In the genomic region with DNA sequence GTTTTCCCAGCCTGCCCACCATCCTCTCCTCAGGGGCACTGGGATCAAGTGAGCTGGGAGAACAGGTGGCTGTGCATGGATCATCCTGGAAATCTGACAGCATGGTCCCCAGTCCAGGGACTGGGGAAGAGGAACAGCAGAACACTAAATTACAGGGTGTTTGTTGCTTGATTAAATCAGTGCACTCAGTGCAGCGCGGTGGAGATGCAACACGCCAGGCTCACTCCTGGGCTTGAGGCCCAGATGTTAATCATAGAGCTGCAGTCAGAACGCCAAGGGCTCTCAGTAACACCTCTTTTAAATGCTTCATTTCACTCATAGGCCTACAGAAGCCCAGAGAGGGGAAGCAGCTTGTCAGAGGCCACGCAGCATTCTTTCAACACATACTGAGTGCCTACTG, we compare ENCODE assay signal across 11 cellular contexts. TPM values are rescaled to one million over a fixed set of nuclear protein-coding genes. Genes with fewer than 3 reads are reported as not detected.
DNase-seq lines count a peak whose midpoint lies in the region; ATAC-seq and TF ChIP-seq lines count a peak whose summit lies in the region.
"Had no signal": no experiment of that assay in that cellular context is flagged by ENCODE, and none has a peak within 500 bp of the region (broad histone marks: within the 10 kb centered on the region; RNA-seq: fewer than 3 reads in every experiment).

No MANE protein-coding gene starts in this region.

- ATAC-seq in left ventricle myocardium superior: peak; percentile 64
- ATAC-seq in sciatic nerve: peak; percentile 82
- ATAC-seq in HG03442 (IDR thresholded peaks at IDR 0.05; ENCODE audit: unreplicated experiment): no peak

- H3K36me3 Mint-ChIP-seq in HFFc6 (ENCODE audit: low read depth): no peaks in the 10 kb centered on the region

- no peak overlapping the region for H3K4me3 ChIP-seq in astrocyte of the cerebellum (ENCODE audit: low read depth, low read length)

- no peaks in the 10 kb centered on the region for H3K27me3 Mint-ChIP-seq in HFFc6 (ENCODE audit: insufficient read depth)

- peak; percentile 25 for DNase-seq in HFFc6
- DNase-seq in astrocyte of the cerebellum (ENCODE audit: low read depth): peak; percentile 35
- DNase-seq in left ventricle myocardium superior: peak; percentile 35
- DNase-seq in sciatic nerve (ENCODE audit: low spot score): peak; percentile 63
- no peak for DNase-seq in NCI-H128 (lab: John Stamatoyannopoulos, UW; ENCODE audit: unreplicated experiment)
- no peak for DNase-seq in NCI-H1105 treated with DMSO at 0.1 percent for 48 hours (lab: John Stamatoyannopoulos, UW)
- DNase-seq in MV-4-11 (lab: John Stamatoyannopoulos, UW): no peak
- DNase-seq: COR-L47; stimulated activated CD8-positive, alpha-beta memory T cell treated with anti-CD3 and anti-CD28 coated beads, Interleukin-4, amount 100 ng/mL, for 48 hours had no signal

- intact Hi-C loops in left ventricle myocardium superior (cut with micrococcal nuclease) (no loop called here), sciatic nerve (cut with DNase I) (no loop called here)

- no peaks in the 10 kb centered on the region for H3K9me3 Mint-ChIP-seq in HFFc6
- H3K9me3 Mint-ChIP-seq: T-helper 2 cell treated with Interferon-gamma antibody and Interleukin-4, amounts not matched to agents 5 μg/mL and 100 μg/mL, for 36 hours had no signal

- H3K4me1 Mint-ChIP-seq in HFFc6 (ENCODE audit: low read depth): peaks cover 13% of the 10 kb centered on the region

- H3K27ac Mint-ChIP-seq in HFFc6: peak overlapping the region; percentile 5; the same call in 1 of the 2 replicates
- H3K27ac Mint-ChIP-seq: T-helper 2 cell treated with Interferon-gamma antibody and Interleukin-4, amounts not matched to agents 5 μg/mL and 100 μg/mL, for 36 hours had no signal

- H3K4me3 Mint-ChIP-seq in HFFc6: no peak overlapping the region
- H3K4me3 Mint-ChIP-seq: T-helper 2 cell treated with Interferon-gamma antibody and Interleukin-4, amounts not matched to agents 5 μg/mL and 100 μg/mL, for 36 hours had no signal

- TF ChIP-seq CTCF in HFFc6 (IDR thresholded peaks at IDR 0.05) (no peak), astrocyte of the cerebellum (IDR thresholded peaks at IDR 0.05; ENCODE audit: low read depth, low read length, missing control alignments) (no peak)

- in situ Hi-C loops in astrocyte of the cerebellum (cut with HindIII; ENCODE audit: low sequenced_read_pairs): no loop called here

RNA-seq across cellular contexts. Expression of a gene that starts 14.2 kb away (rescaled TPM):
- 100 to 1,000 TPM; 204 to 228 (median 208) TPM for total RNA-seq in HFFc6 (2021; fragmentation: NEBNext Ultra II Directional; extraction: Animal tissue kit (Norgen Biotek cat#: 25700))
- 155 TPM for total RNA-seq in left ventricle myocardium superior
- 157 TPM for total RNA-seq in sciatic nerve

Comparison
In these comparisons a context has a peak if more than half of its experiments do, and no peak if none do; other contexts are left out.
1. DNase-seq: peak in HFFc6 (single experiment), astrocyte of the cerebellum (single experiment), left ventricle myocardium superior (single experiment) and sciatic nerve (single experiment); none in NCI-H128 (single experiment), NCI-H1105 treated with DMSO at 0.1 percent for 48 hours (single experiment) and MV-4-11 (single experiment).